Comparison of ENCODE assay signal across 8 cellular contexts in the genomic region with DNA sequence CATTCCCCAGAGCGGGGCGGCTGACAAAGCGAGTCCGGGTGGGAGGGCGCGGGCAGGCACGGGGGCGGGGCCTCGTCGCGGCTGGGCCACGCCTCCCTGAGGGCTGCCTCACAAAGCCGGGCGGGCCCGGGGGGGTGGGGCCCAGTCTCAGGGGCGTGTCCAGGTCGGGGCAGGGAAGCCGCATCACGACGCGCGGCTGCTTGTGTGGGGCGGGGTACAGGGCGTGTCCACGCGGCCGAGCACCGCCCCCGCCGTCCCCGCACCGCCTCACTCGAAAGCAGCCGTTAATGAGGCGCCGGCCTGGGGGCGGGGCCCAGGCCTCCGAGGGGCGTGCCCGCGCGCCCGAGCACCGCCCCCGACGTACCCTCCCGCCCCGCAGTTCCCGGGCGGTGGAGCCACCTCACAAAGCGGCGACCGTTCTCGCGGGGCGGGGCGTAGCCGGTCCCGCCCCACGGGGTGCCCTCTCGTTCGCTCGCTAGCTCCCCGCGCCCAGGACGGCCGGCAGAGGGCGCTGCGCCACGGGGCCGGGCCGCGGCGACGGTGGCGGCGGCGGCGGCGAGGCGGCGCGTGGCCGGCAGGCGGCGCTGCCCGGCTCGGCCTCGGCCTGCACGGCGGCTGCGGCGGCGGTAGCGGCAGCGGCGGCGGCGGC. TPM values are rescaled to one million over a fixed set of nuclear protein-coding genes. Genes with fewer than 3 reads are reported as not detected.
A peak's percentile ranks its signal among the peaks of the same experiment; 100 is the strongest.
DNase-seq lines count a peak whose midpoint lies in the region; ATAC-seq and FAIRE-seq lines count a peak whose summit lies in the region.

A gene (plus strand): TSS at position 599 of the 649 bp plus-strand sequence. CDS start 150 bp downstream, outside the sequence.

- DNase-seq in COR-L47 (lab: John Stamatoyannopoulos, UW) (peak; percentile 94), HTR-8/SVneo (ENCODE audit: insufficient read length, low spot score) (peak; percentile 96), NOMO-1 (lab: John Stamatoyannopoulos, UW; ENCODE audit: unreplicated experiment in 2 of 2) (peak; percentile 98 to 100), memory B cell (ENCODE audit: low spot score in 2 of 2) (peak; percentile 99)
- DNase-seq in effector CD8-positive, alpha-beta T cell (lab: John Stamatoyannopoulos, UW), result peak; percentile 99
- DNase-seq in stimulated activated CD8-positive, alpha-beta memory T cell treated with anti-CD3 and anti-CD28 coated beads, Interleukin-12 subunit alpha, Interleukin-12 subunit beta, amount 100 ng/mL, for 1 hour (ENCODE audit: low read depth), result peak; percentile 96

- H3K4me1 Mint-ChIP-seq in memory B cell, result peaks cover 29% of the 10 kb centered on the region

- peak; percentile 96 for FAIRE-seq in HTR-8/SVneo (lab: Jason Lieb, UNC)

- ATAC-seq in GM21367 (IDR thresholded peaks at IDR 0.05; ENCODE audit: unreplicated experiment) (peak; percentile 60), memory B cell (ENCODE audit: low read depth) (peak; percentile 80)

- POLR2A ChIA-PET in activated CD8-positive, alpha-beta memory T cell treated with anti-CD3 and anti-CD28 coated beads for 36 hours (lab: Charles Lee), result interaction anchor here (0.6 kb wide), 2 partner anchors 35 to 153 kb away, joined by 3 to 4 read pairs; a partner anchor contains a TSS

- CTCF ChIA-PET in activated CD8-positive, alpha-beta memory T cell treated with anti-CD3 and anti-CD28 coated beads for 36 hours (lab: Charles Lee), result interaction anchor here (0.6 to 1.8 kb wide), 8 partner anchors 10 to 771 kb away, joined by 3 to 10 read pairs (median 4); a partner anchor contains a TSS

- peak within 1 kb of the TSS; percentile 89 for H3K27ac Mint-ChIP-seq in memory B cell

- H3K27me3 Mint-ChIP-seq in memory B cell, result no peaks in the 10 kb centered on the region

- peaks cover 1% of the 10 kb centered on the region for H3K36me3 Mint-ChIP-seq in memory B cell

- no peaks in the 10 kb centered on the region for H3K9me3 Mint-ChIP-seq in memory B cell

- peak within 1 kb of the TSS; percentile 89 for H3K4me3 Mint-ChIP-seq in memory B cell

RNA-seq across cellular contexts. Expression of the gene that starts here (rescaled TPM):
- total RNA-seq in activated CD8-positive, alpha-beta memory T cell treated with anti-CD3 and anti-CD28 coated beads for 36 hours, result 10 to 100 TPM; 83.6 to 85.1 TPM

Comparison
In these comparisons a context has a peak if more than half of its experiments do, and no peak if none do; other contexts are left out.
1. Peak in every context shown above with its lines: DNase-seq and ATAC-seq.